In genomic region chr1:207825296-207825695, GRCh38 we compare ENCODE assay signal across 8 cellular contexts.
DNase-seq lines count a peak whose midpoint lies in the region; ATAC-seq and TF ChIP-seq lines count a peak whose summit lies in the region.

No MANE protein-coding gene starts in this region.

- H3K9me3 ChIP-seq in ascending aorta, result no peaks in the 10 kb centered on the region
- H3K9me3 ChIP-seq in lung (ENCODE audit: control insufficient read depth in 2 of 2, insufficient read depth in 1 of 2, low read length in 1 of 2), result no peaks in the 10 kb centered on the region
- no peaks in the 10 kb centered on the region for H3K9me3 ChIP-seq in thyroid gland

- no peak for DNase-seq in activated CD8-positive, alpha-beta memory T cell treated with anti-CD3 and anti-CD28 coated beads, Interleukin-2, amount 10 ng/mL, durations not matched to agents 7 days and 5 days
- DNase-seq in activated CD8-positive, alpha-beta memory T cell treated with anti-CD3 and anti-CD28 coated beads, Interleukin-2, amount 50 U/mL, for 4 hours, result no peak
- DNase-seq in ascending aorta (ENCODE audit: low spot score in 2 of 2) (no peak), lung (ENCODE audit: low spot score) (no peak), thyroid gland (peak in 1 of 2 donors; percentile 3), GF-D8 (lab: John Stamatoyannopoulos, UW) (no peak), NCI-H345 (lab: John Stamatoyannopoulos, UW) (no peak)

- peaks cover 18 to 53% of the 10 kb centered on the region in 2 donors for H3K4me1 ChIP-seq in ascending aorta
- peaks cover 22 to 31% of the 10 kb centered on the region in 2 donors for H3K4me1 ChIP-seq in lung (ENCODE audit: control insufficient read depth in 2 of 2, insufficient read depth in 2 of 2, low read length in 2 of 2)
- peaks cover 65 to 68% of the 10 kb centered on the region in 2 donors for H3K4me1 ChIP-seq in thyroid gland

- peak overlapping the region; percentile 100 for H3K27ac Mint-ChIP-seq in activated CD8-positive, alpha-beta memory T cell treated with anti-CD3 and anti-CD28 coated beads, Interleukin-2, amount 10 ng/mL, durations not matched to agents 7 days and 5 days

- CTCF ChIA-PET in activated CD8-positive, alpha-beta memory T cell treated with anti-CD3 and anti-CD28 coated beads, Interleukin-2, amount 10 ng/mL, durations not matched to agents 7 days and 5 days (lab: Charles Lee), result interaction anchor here (1.2 to 15.9 kb wide), 5 partner anchors 13 to 138 kb away, joined by 4 to 414 read pairs (median 26); no protein-coding TSS in a partner anchor

- H3K36me3 Mint-ChIP-seq in activated CD8-positive, alpha-beta memory T cell treated with anti-CD3 and anti-CD28 coated beads, Interleukin-2, amount 10 ng/mL, durations not matched to agents 7 days and 5 days, result peaks cover 18% of the 10 kb centered on the region

- H3K27me3 Mint-ChIP-seq in activated CD8-positive, alpha-beta memory T cell treated with anti-CD3 and anti-CD28 coated beads, Interleukin-2, amount 10 ng/mL, durations not matched to agents 7 days and 5 days, result no peaks in the 10 kb centered on the region

- TF ChIP-seq POLR2A in thyroid gland (IDR thresholded peaks at IDR 0.05), result no peak

- TF ChIP-seq CTCF in ascending aorta (IDR thresholded peaks at IDR 0.05), result no peak
- TF ChIP-seq CTCF in lung (IDR thresholded peaks at IDR 0.05; ENCODE audit: control extremely low read depth, extremely low read depth), result no peak
- TF ChIP-seq CTCF in thyroid gland (IDR thresholded peaks at IDR 0.05), result no peak

- H3K4me1 Mint-ChIP-seq in activated CD8-positive, alpha-beta memory T cell treated with anti-CD3 and anti-CD28 coated beads, Interleukin-2, amount 10 ng/mL, durations not matched to agents 7 days and 5 days, result peaks cover 78% of the 10 kb centered on the region

- H3K27me3 ChIP-seq in ascending aorta, result no peaks in the 10 kb centered on the region
- H3K27me3 ChIP-seq in lung (ENCODE audit: control insufficient read depth, insufficient read depth), result no peaks in the 10 kb centered on the region
- H3K27me3 ChIP-seq in thyroid gland, result no peaks in the 10 kb centered on the region

- ATAC-seq in activated CD8-positive, alpha-beta memory T cell treated with anti-CD3 and anti-CD28 coated beads, Interleukin-2, amount 10 ng/mL, durations not matched to agents 7 days and 5 days, result no peak
- ATAC-seq in lung (ENCODE audit: insufficient read depth, low FRiP score) (no peak), GM21423 (IDR thresholded peaks at IDR 0.05; ENCODE audit: unreplicated experiment) (no peak)

- H3K9me3 Mint-ChIP-seq in activated CD8-positive, alpha-beta memory T cell treated with anti-CD3 and anti-CD28 coated beads, Interleukin-2, amount 10 ng/mL, durations not matched to agents 7 days and 5 days (ENCODE audit: low read depth), result no peaks in the 10 kb centered on the region

- H3K4me3 Mint-ChIP-seq in activated CD8-positive, alpha-beta memory T cell treated with anti-CD3 and anti-CD28 coated beads, Interleukin-2, amount 10 ng/mL, durations not matched to agents 7 days and 5 days, result peak overlapping the region; percentile 83

- H3K36me3 ChIP-seq in ascending aorta, result peaks cover 0 to 17% of the 10 kb centered on the region in 2 donors
- peaks cover 0 to 4% of the 10 kb centered on the region in 2 donors for H3K36me3 ChIP-seq in lung (ENCODE audit: control insufficient read depth in 2 of 2, insufficient read depth in 2 of 2, low read length in 2 of 2)
- H3K36me3 ChIP-seq in thyroid gland, result peaks cover 0 to 7% of the 10 kb centered on the region in 2 donors

- H3K4me3 ChIP-seq in ascending aorta, result peak overlapping the region; percentile 37 to 79
- no peak overlapping the region for H3K4me3 ChIP-seq in lung
- no peak overlapping the region for H3K4me3 ChIP-seq in thyroid gland (replicated peaks in 1 of 3)

- intact Hi-C loops in ascending aorta (cut with DNase I) (no loop called here), thyroid gland (cut with DNase I) (no loop called here)

- peak overlapping the region; percentile 95 to 98 for H3K27ac ChIP-seq in ascending aorta
- peak overlapping the region; percentile 93 to 99 for H3K27ac ChIP-seq in lung (ENCODE audit: low read depth in 1 of 2, low read length in 1 of 2)
- H3K27ac ChIP-seq in thyroid gland, result peak overlapping the region; percentile 97 to 100 (median 99)

- 70 to 75% methylated on average over 3 of the region's 3 CpGs for WGBS in lung, 2 donors
- 62% methylated on average over 3 of the region's 3 CpGs for WGBS in thyroid gland, 2 donors

Comparison
In these comparisons a context has a peak if more than half of its experiments do, and no peak if none do; other contexts are left out.
1. H3K4me3 ChIP-seq: peak in ascending aorta (2 of 2); none in lung (single experiment) and thyroid gland (0 of 3).
2. Peak in every context shown above with its lines, with median percentiles within 50 percentile points of each other: H3K27ac ChIP-seq.